ENCODE assay signal across 15 cellular contexts in genomic region chr15:94237903-94238302, GRCh38. TPM values are rescaled to one million over a fixed set of nuclear protein-coding genes. Genes with fewer than 3 reads are reported as not detected.
DNase-seq lines count a peak whose midpoint lies in the region; ATAC-seq and TF ChIP-seq lines count a peak whose summit lies in the region.
"Had no signal": no experiment of that assay in that cellular context is flagged by ENCODE, and none has a peak within 500 bp of the region (broad histone marks: within the 10 kb centered on the region; RNA-seq: fewer than 3 reads in every experiment).

No MANE protein-coding gene starts in this region.

- H3K27me3 Mint-ChIP-seq in GM23338 (ENCODE audit: insufficient read depth, low read depth, poor library complexity): peaks cover 4% of the 10 kb centered on the region
- no peaks in the 10 kb centered on the region for H3K27me3 Mint-ChIP-seq in central memory CD8-positive, alpha-beta T cell
- no peaks in the 10 kb centered on the region for H3K27me3 Mint-ChIP-seq in natural killer cell treated with Interleukin-12 subunit alpha and Interleukin-12 subunit beta and Interleukin-15 and Interleukin-18, amount 100 ng/mL, for 72 hours

- H3K27ac ChIP-seq in GM23338 (ENCODE audit: low read depth): no peak overlapping the region
- peak overlapping the region; percentile 64 for H3K27ac ChIP-seq in OCI-LY1 (ENCODE audit: low read depth, low read length, poor library complexity, severe bottlenecking)
- H3K27ac ChIP-seq: psoas muscle had no signal

- H2AFZ ChIP-seq in GM23338: no peak overlapping the region
- no peak overlapping the region for H2AFZ ChIP-seq in OCI-LY1 (ENCODE audit: low read length)

- DNase-seq in GM23338 (ENCODE audit: low spot score): no peak
- DNase-seq in central memory CD8-positive, alpha-beta T cell (ENCODE audit: low spot score in 2 of 2): no peak
- no peak for DNase-seq in natural killer cell treated with Interleukin-12 subunit alpha and Interleukin-12 subunit beta and Interleukin-15 and Interleukin-18, amount 100 ng/mL, for 72 hours (ENCODE audit: low spot score)
- DNase-seq in NCI-H2171 (lab: John Stamatoyannopoulos, UW): no peak
- no peak for DNase-seq in stimulated activated naive CD4-positive, alpha-beta T cell treated with Interleukin-2 at 50 U/mL for 16 hours (lab: John Stamatoyannopoulos, UW)
- DNase-seq: activated gamma-delta T cell treated with Interleukin-2 at 50 U/mL for 16 hours; anterior cingulate cortex; kidney; NCI-H1694; psoas muscle; stimulated activated CD8-positive, alpha-beta memory T cell treated with anti-CD3 and anti-CD28 coated beads, Interleukin-4, amount 100 ng/mL, for 48 hours had no signal

- H4K20me1 ChIP-seq in GM23338 (replicated peaks; ENCODE audit: insufficient read depth): no peaks in the 10 kb centered on the region
- H4K20me1 ChIP-seq in OCI-LY1 (ENCODE audit: insufficient read depth, low read length): no peaks in the 10 kb centered on the region

- TF ChIP-seq CTCF in GM23338 (conservative IDR thresholded peaks at IDR 0.05; ENCODE audit: low read depth in 2 of 2): no peak
- no peak for TF ChIP-seq CTCF in OCI-LY1 (IDR thresholded peaks at IDR 0.05; ENCODE audit: low read length)

- H3K9me2 ChIP-seq in GM23338 (ENCODE audit: insufficient read depth) (peaks cover 5% of the 10 kb centered on the region; the same call in 1 of the 2 replicates), OCI-LY1 (ENCODE audit: low read depth, low read length) (no peaks in the 10 kb centered on the region)

- no peak overlapping the region for H3K9ac ChIP-seq in OCI-LY1 (ENCODE audit: low read length)

- no peak overlapping the region for H3K4me3 ChIP-seq in GM23338
- H3K4me3 ChIP-seq in OCI-LY1 (ENCODE audit: low read depth, low read length, poor library complexity, severe bottlenecking): no peak overlapping the region
- H3K4me3 ChIP-seq: psoas muscle, smooth muscle cell had no signal

- ATAC-seq in GM23338: no peak
- ATAC-seq in central memory CD8-positive, alpha-beta T cell (replicated peaks; ENCODE audit: extremely low read depth, poor library complexity, severe bottlenecking): no peak
- no peak for ATAC-seq in natural killer cell treated with Interleukin-12 subunit alpha and Interleukin-12 subunit beta and Interleukin-15 and Interleukin-18, amount 100 ng/mL, for 72 hours
- ATAC-seq in GM21786 (IDR thresholded peaks at IDR 0.05; ENCODE audit: unreplicated experiment): no peak
- ATAC-seq: psoas muscle had no signal

- H3K36me3 ChIP-seq in GM23338 (ENCODE audit: insufficient read depth) (no peaks in the 10 kb centered on the region), OCI-LY1 (ENCODE audit: insufficient read depth, low read length) (0 out of 2 replicates have a peak, but pooled peaks cover 3% of the 10 kb centered on the region)

- no peak overlapping the region for H3K4me3 Mint-ChIP-seq in GM23338
- no peak overlapping the region for H3K4me3 Mint-ChIP-seq in central memory CD8-positive, alpha-beta T cell
- H3K4me3 Mint-ChIP-seq in natural killer cell treated with Interleukin-12 subunit alpha and Interleukin-12 subunit beta and Interleukin-15 and Interleukin-18, amount 100 ng/mL, for 72 hours: peak overlapping the region; percentile 94
- H3K4me3 Mint-ChIP-seq: neural crest cell had no signal

- H3F3A ChIP-seq in GM23338 (replicated peaks; ENCODE audit: low read depth): peaks cover under 1% of the 10 kb centered on the region
- H3F3A ChIP-seq in OCI-LY1 (ENCODE audit: insufficient read depth, low read length): 0 out of 2 replicates have a peak, but pooled peaks cover 5% of the 10 kb centered on the region

- no peaks in the 10 kb centered on the region for H3K9me3 ChIP-seq in OCI-LY1 (ENCODE audit: low read length)
- H3K9me3 ChIP-seq: psoas muscle had no signal

- H3K27me3 ChIP-seq in GM23338 (ENCODE audit: insufficient read depth) (peaks cover 7% of the 10 kb centered on the region), OCI-LY1 (ENCODE audit: insufficient read depth, low read length) (no peaks in the 10 kb centered on the region)

- H3K4me1 ChIP-seq in GM23338 (ENCODE audit: insufficient read depth): peaks cover 18% of the 10 kb centered on the region
- H3K4me1 ChIP-seq in OCI-LY1 (ENCODE audit: insufficient read depth, low read length, severe bottlenecking): peaks cover 86% of the 10 kb centered on the region
- H3K4me1 ChIP-seq: psoas muscle had no signal

- no peaks in the 10 kb centered on the region; the same call in 2 of the 3 replicates for H3K9me3 Mint-ChIP-seq in GM23338
- H3K9me3 Mint-ChIP-seq in central memory CD8-positive, alpha-beta T cell: no peaks in the 10 kb centered on the region
- H3K9me3 Mint-ChIP-seq in natural killer cell treated with Interleukin-12 subunit alpha and Interleukin-12 subunit beta and Interleukin-15 and Interleukin-18, amount 100 ng/mL, for 72 hours: no peaks in the 10 kb centered on the region

- no peak overlapping the region for H3K4me2 ChIP-seq in GM23338
- H3K4me2 ChIP-seq in OCI-LY1 (ENCODE audit: low read length): no peak overlapping the region
- H3K4me2 ChIP-seq: smooth muscle cell had no signal

- H3K27ac Mint-ChIP-seq in GM23338: 0 out of 2 replicates have a peak overlapping the region, but pooled peaks have one; percentile 50
- H3K27ac Mint-ChIP-seq in central memory CD8-positive, alpha-beta T cell (ENCODE audit: low read depth): peak overlapping the region; percentile 0
- H3K27ac Mint-ChIP-seq in natural killer cell treated with Interleukin-12 subunit alpha and Interleukin-12 subunit beta and Interleukin-15 and Interleukin-18, amount 100 ng/mL, for 72 hours: peak overlapping the region; percentile 98

- no peaks in the 10 kb centered on the region for H3K79me2 ChIP-seq in GM23338 (replicated peaks; ENCODE audit: insufficient read depth)
- H3K79me2 ChIP-seq in OCI-LY1 (ENCODE audit: insufficient read depth, low read length): peaks cover 73% of the 10 kb centered on the region

- no peaks in the 10 kb centered on the region for H3K36me3 Mint-ChIP-seq in GM23338 (ENCODE audit: low read depth)
- peaks cover 2% of the 10 kb centered on the region for H3K36me3 Mint-ChIP-seq in central memory CD8-positive, alpha-beta T cell (ENCODE audit: insufficient read depth)
- peaks cover 45% of the 10 kb centered on the region for H3K36me3 Mint-ChIP-seq in natural killer cell treated with Interleukin-12 subunit alpha and Interleukin-12 subunit beta and Interleukin-15 and Interleukin-18, amount 100 ng/mL, for 72 hours

- H3K4me1 Mint-ChIP-seq in GM23338: peaks cover 10% of the 10 kb centered on the region; the same call in 2 of the 3 replicates
- H3K4me1 Mint-ChIP-seq in central memory CD8-positive, alpha-beta T cell: peaks cover 73% of the 10 kb centered on the region
- H3K4me1 Mint-ChIP-seq in natural killer cell treated with Interleukin-12 subunit alpha and Interleukin-12 subunit beta and Interleukin-15 and Interleukin-18, amount 100 ng/mL, for 72 hours (ENCODE audit: low read depth in 2 of 2): peaks cover 83 to 95% of the 10 kb centered on the region in 2 donors
- H3K4me1 Mint-ChIP-seq: neural crest cell had no signal

RNA-seq across cellular contexts. Expression of gene MCTP2, which starts 6.5 kb away (rescaled TPM):
- 5.5 and 6.1 TPM in 2 replicates for total RNA-seq in GM23338 (2014; rRNA removed; shearing (Covaris generic))
- 1.7 and 1.8 TPM in 2 replicates for polyA plus RNA-seq in GM23338 (2016; fragmentation: Nextera tagmentation; extraction: Ambion mirVana)
- total RNA-seq in natural killer cell treated with Interleukin-12 subunit alpha and Interleukin-12 subunit beta and Interleukin-15 and Interleukin-18, amount 100 ng/mL, for 72 hours: 100 to 1,000 TPM; 262 to 344 TPM

Comparison
In these comparisons a context has a peak if more than half of its experiments do, and no peak if none do; other contexts are left out.
1. H3K27ac Mint-ChIP-seq: peak in every context shown above with its lines; median percentile 98 in natural killer cell treated with Interleukin-12 subunit alpha and Interleukin-12 subunit beta and Interleukin-15 and Interleukin-18, amount 100 ng/mL, for 72 hours; 50 in GM23338; 0 in central memory CD8-positive, alpha-beta T cell.
2. RNA of gene MCTP2, which starts 6.5 kb away (total RNA-seq): 262 to 344 TPM in natural killer cell treated with Interleukin-12 subunit alpha and Interleukin-12 subunit beta and Interleukin-15 and Interleukin-18, amount 100 ng/mL, for 72 hours; 5.5 to 6.1 TPM in GM23338; every median in the first group is over 10 times any median in the second.